Comparison of ENCODE assay signal across 7 cellular contexts in genomic region chr15:59783774-59784520, GRCh38.
A peak's percentile ranks its signal among the peaks of the same experiment; 100 is the strongest.
DNase-seq lines count a peak whose midpoint lies in the region; TF ChIP-seq lines count a peak whose summit lies in the region.
"Not testable (repeated sequence)": the region's sequence is repeated elsewhere in the genome, so short reads cannot be mapped to it uniquely, and the experiment has no call there.

No MANE protein-coding gene starts in this region.

- not testable (repeated sequence) for H4K20me1 ChIP-seq in neural progenitor cell (ENCODE audit: low read depth)

- 43% methylated on average over 8 of the region's 8 CpGs for WGBS in liver

- peak; percentile 13 for DNase-seq in DMS53 (lab: John Stamatoyannopoulos, UW)
- DNase-seq in NCI-H146 (lab: John Stamatoyannopoulos, UW): peak; percentile 13
- DNase-seq in activated CD4-positive, alpha-beta T cell treated with anti-CD3 and anti-CD28 coated beads, Interleukin-2, amount 10 ng/mL, durations not matched to agents 24 days and 14 days: peak; percentile 57
- DNase-seq in activated naive CD4-positive, alpha-beta T cell treated with anti-CD3 and anti-CD28 coated beads, Interleukin-2, amount 10 ng/mL, durations not matched to agents 7 days and 5 days: peak; percentile 42
- not testable (repeated sequence) for DNase-seq in neural progenitor cell (ENCODE audit: low spot score)

- peaks cover 14% of the 10 kb centered on the region for H3K9me3 Mint-ChIP-seq in activated CD4-positive, alpha-beta T cell treated with anti-CD3 and anti-CD28 coated beads, Interleukin-2, amount 10 ng/mL, durations not matched to agents 24 days and 14 days
- peaks cover 19% of the 10 kb centered on the region for H3K9me3 Mint-ChIP-seq in activated naive CD4-positive, alpha-beta T cell treated with anti-CD3 and anti-CD28 coated beads, Interleukin-2, amount 10 ng/mL, durations not matched to agents 7 days and 5 days
- H3K9me3 Mint-ChIP-seq in neural progenitor cell: not testable (repeated sequence)

- not testable (repeated sequence) for H3K79me2 ChIP-seq in neural progenitor cell (ENCODE audit: low read depth)

- not testable (repeated sequence) for H3K9ac ChIP-seq in liver (ENCODE audit: low read depth in 1 of 2, low read length in 2 of 2); neural progenitor cell

- peak in 1 of 2 donors; percentile 24 for TF ChIP-seq RAD21 in liver (IDR thresholded peaks at IDR 0.05)

- H3K27me3 ChIP-seq in liver (ENCODE audit: control insufficient read depth in 4 of 4, insufficient read depth in 4 of 4, low read length in 3 of 4); neural progenitor cell: not testable (repeated sequence)

- H3K27ac Mint-ChIP-seq in activated CD4-positive, alpha-beta T cell treated with anti-CD3 and anti-CD28 coated beads, Interleukin-2, amount 10 ng/mL, durations not matched to agents 24 days and 14 days; activated naive CD4-positive, alpha-beta T cell treated with anti-CD3 and anti-CD28 coated beads, Interleukin-2, amount 10 ng/mL, durations not matched to agents 7 days and 5 days; neural progenitor cell: not testable (repeated sequence)

- not testable (repeated sequence) for H3K4me2 ChIP-seq in neural progenitor cell

- not testable (repeated sequence) for H3K4me3 ChIP-seq in liver (ENCODE audit: low read depth in 1 of 3, low read length in 3 of 3); neural progenitor cell

- CTCF ChIA-PET in activated naive CD4-positive, alpha-beta T cell treated with anti-CD3 and anti-CD28 coated beads, Interleukin-2, amount 10 ng/mL, durations not matched to agents 7 days and 5 days (lab: Charles Lee): interaction anchor here (1.2 kb wide), 1 partner anchor 19 kb away, joined by 3 read pairs; no protein-coding TSS in a partner anchor

- H3K27ac ChIP-seq in C4-2B: peak overlapping the region; percentile 72
- H3K27ac ChIP-seq in liver (ENCODE audit: low read depth in 1 of 2, low read length in 2 of 2); neural progenitor cell: not testable (repeated sequence)

- H3K4me1 ChIP-seq in liver (ENCODE audit: control insufficient read depth in 4 of 4, insufficient read depth in 4 of 4, low read length in 3 of 4): not testable (repeated sequence)
- H3K4me1 ChIP-seq in neural progenitor cell: peaks cover 12% of the 10 kb centered on the region

- not testable (repeated sequence) for H3K36me3 ChIP-seq in liver (ENCODE audit: control insufficient read depth in 4 of 4, insufficient read depth in 3 of 4, low read depth in 1 of 4, low read length in 3 of 4); neural progenitor cell

- not testable (repeated sequence) for H3F3A ChIP-seq in neural progenitor cell (ENCODE audit: low read depth)

- H3K4me1 Mint-ChIP-seq in activated CD4-positive, alpha-beta T cell treated with anti-CD3 and anti-CD28 coated beads, Interleukin-2, amount 10 ng/mL, durations not matched to agents 24 days and 14 days: peaks cover 20% of the 10 kb centered on the region
- peaks cover 43% of the 10 kb centered on the region for H3K4me1 Mint-ChIP-seq in activated naive CD4-positive, alpha-beta T cell treated with anti-CD3 and anti-CD28 coated beads, Interleukin-2, amount 10 ng/mL, durations not matched to agents 7 days and 5 days
- H3K4me1 Mint-ChIP-seq in neural progenitor cell: not testable (repeated sequence)

- intact Hi-C loops in activated CD4-positive, alpha-beta T cell treated with anti-CD3 and anti-CD28 coated beads, Interleukin-2, amount 10 ng/mL, durations not matched to agents 24 days and 14 days (cut with micrococcal nuclease): not testable (repeated sequence)

- H2AFZ ChIP-seq in neural progenitor cell (replicated peaks): peak overlapping the region; percentile 47

- not testable (repeated sequence) for TF ChIP-seq CTCF in C4-2B (conservative IDR thresholded peaks at IDR 0.05); liver (IDR thresholded peaks at IDR 0.05; ENCODE audit: low read depth, low read length, missing input control); neural progenitor cell (IDR thresholded peaks at IDR 0.05)

- H3K4me3 Mint-ChIP-seq in activated CD4-positive, alpha-beta T cell treated with anti-CD3 and anti-CD28 coated beads, Interleukin-2, amount 10 ng/mL, durations not matched to agents 24 days and 14 days; activated naive CD4-positive, alpha-beta T cell treated with anti-CD3 and anti-CD28 coated beads, Interleukin-2, amount 10 ng/mL, durations not matched to agents 7 days and 5 days; neural progenitor cell: not testable (repeated sequence)

- not testable (repeated sequence) for H3K9me3 ChIP-seq in liver (ENCODE audit: control insufficient read depth in 4 of 4, low read length in 3 of 4); neural progenitor cell (ENCODE audit: low read depth)

- H3K36me3 Mint-ChIP-seq in activated CD4-positive, alpha-beta T cell treated with anti-CD3 and anti-CD28 coated beads, Interleukin-2, amount 10 ng/mL, durations not matched to agents 24 days and 14 days (ENCODE audit: low read depth); neural progenitor cell: not testable (repeated sequence)
- H3K36me3 Mint-ChIP-seq in activated naive CD4-positive, alpha-beta T cell treated with anti-CD3 and anti-CD28 coated beads, Interleukin-2, amount 10 ng/mL, durations not matched to agents 7 days and 5 days: peaks cover 21% of the 10 kb centered on the region

- peaks cover 28% of the 10 kb centered on the region for H3K27me3 Mint-ChIP-seq in activated CD4-positive, alpha-beta T cell treated with anti-CD3 and anti-CD28 coated beads, Interleukin-2, amount 10 ng/mL, durations not matched to agents 24 days and 14 days
- peaks cover 15% of the 10 kb centered on the region for H3K27me3 Mint-ChIP-seq in activated naive CD4-positive, alpha-beta T cell treated with anti-CD3 and anti-CD28 coated beads, Interleukin-2, amount 10 ng/mL, durations not matched to agents 7 days and 5 days
- not testable (repeated sequence) for H3K27me3 Mint-ChIP-seq in neural progenitor cell (ENCODE audit: insufficient read depth, low read depth)

TF ChIP-seq in liver, 16 proteins besides CTCF, POLR2A, EP300 and RAD21:
- TF ChIP-seq HNF4A (conservative IDR thresholded peaks at IDR 0.05): peak in 1 of 2 donors; percentile 52
- TF ChIP-seq SP1 (IDR thresholded peaks at IDR 0.05): peak; percentile 41
- peak; percentile 77 to 91 for TF ChIP-seq RXRA (IDR thresholded peaks at IDR 0.05)
- TF ChIP-seq FOXA1 (IDR thresholded peaks at IDR 0.05): peak; percentile 17
TF ChIP-seq in liver: peak in this region for 4; not testable (repeated sequence) for 12.
